In genomic region chr7:28571405-28571804, GRCh38 we compare ENCODE assay signal across 20 cellular contexts.
"Had no signal": no experiment of that assay in that cellular context is flagged by ENCODE, and none has a peak within 500 bp of the region (broad histone marks: within the 10 kb centered on the region; RNA-seq: fewer than 3 reads in every experiment).

No MANE protein-coding gene starts in this region.

- H3K4me3 ChIP-seq: body of pancreas, colonic mucosa, esophagus muscularis mucosa, mucosa of descending colon, thoracic aorta, upper lobe of right lung had no signal

- H3K4me1 Mint-ChIP-seq: activated CD4-positive, alpha-beta T cell treated with anti-CD3 and anti-CD28 coated beads, Interleukin-2, amount 10 ng/mL, durations not matched to agents 7 days and 5 days; naive thymus-derived CD4-positive, alpha-beta T cell; stimulated activated effector memory CD8-positive, alpha-beta T cell treated with anti-CD3 and anti-CD28 coated beads, Interleukin-12 subunit alpha, Interleukin-12 subunit beta, amount 100 ng/mL, for 72 hours had no signal

- H3K36me3 Mint-ChIP-seq: activated naive CD8-positive, alpha-beta T cell; naive thymus-derived CD4-positive, alpha-beta T cell; stimulated activated effector memory CD8-positive, alpha-beta T cell treated with anti-CD3 and anti-CD28 coated beads, Interleukin-12 subunit alpha, Interleukin-12 subunit beta, amount 100 ng/mL, for 72 hours had no signal

- H3K4me3 Mint-ChIP-seq: activated CD4-positive, alpha-beta T cell treated with anti-CD3 and anti-CD28 coated beads, Interleukin-2, amount 10 ng/mL, durations not matched to agents 7 days and 5 days; activated naive CD8-positive, alpha-beta T cell; naive thymus-derived CD4-positive, alpha-beta T cell; stimulated activated effector memory CD8-positive, alpha-beta T cell treated with anti-CD3 and anti-CD28 coated beads, Interleukin-12 subunit alpha, Interleukin-12 subunit beta, amount 100 ng/mL, for 72 hours had no signal

- H3K4me1 ChIP-seq: colonic mucosa had no signal

- H2AFZ ChIP-seq: parathyroid adenoma had no signal

- H3K9me3 Mint-ChIP-seq: activated CD4-positive, alpha-beta T cell treated with anti-CD3 and anti-CD28 coated beads, Interleukin-2, amount 10 ng/mL, durations not matched to agents 7 days and 5 days had no signal

- H3K27me3 ChIP-seq: esophagus muscularis mucosa, upper lobe of right lung had no signal

- H3K79me2 ChIP-seq: parathyroid adenoma had no signal

- FAIRE-seq: islet of Langerhans had no signal

- H3K9ac ChIP-seq: parathyroid adenoma had no signal

- H3K9me3 ChIP-seq: body of pancreas, colonic mucosa, esophagus muscularis mucosa, mucosa of descending colon, neutrophil, thoracic aorta, upper lobe of right lung had no signal

- H3K27ac ChIP-seq: colonic mucosa, esophagus muscularis mucosa, neutrophil, parathyroid adenoma, thoracic aorta, upper lobe of right lung had no signal

- DNase-seq: activated CD4-positive, alpha-beta T cell treated with anti-CD3 and anti-CD28 coated beads, Interleukin-2, amount 10 ng/mL, durations not matched to agents 7 days and 5 days; activated CD4-positive, CD25-positive, alpha-beta regulatory T cell; activated gamma-delta T cell treated with Interleukin-2 at 50 U/mL for 16 hours; amniotic stem cell; body of pancreas; central memory CD4-positive, alpha-beta T cell; colonic mucosa; left colon; mucosa of descending colon; naive thymus-derived CD4-positive, alpha-beta T cell; stimulated activated CD4-positive, alpha-beta T cell treated with anti-CD3 and anti-CD28 coated beads, Interleukin-12 subunit alpha, Interleukin-12 subunit beta, amount 100 ng/mL, for 4 hours; stimulated activated CD4-positive, alpha-beta T cell treated with anti-CD3 and anti-CD28 coated beads, Interleukin-2, amount 100 ng/mL, for 24 hours; upper lobe of right lung had no signal

- H3K27ac Mint-ChIP-seq: activated CD4-positive, alpha-beta T cell treated with anti-CD3 and anti-CD28 coated beads, Interleukin-2, amount 10 ng/mL, durations not matched to agents 7 days and 5 days; activated naive CD8-positive, alpha-beta T cell; naive thymus-derived CD4-positive, alpha-beta T cell; stimulated activated effector memory CD8-positive, alpha-beta T cell treated with anti-CD3 and anti-CD28 coated beads, Interleukin-12 subunit alpha, Interleukin-12 subunit beta, amount 100 ng/mL, for 72 hours had no signal

- H3K36me3 ChIP-seq: colonic mucosa, esophagus muscularis mucosa, neutrophil, thoracic aorta, upper lobe of right lung had no signal

- ATAC-seq: body of pancreas; left colon; mucosa of descending colon; naive thymus-derived CD4-positive, alpha-beta T cell; stimulated activated effector memory CD8-positive, alpha-beta T cell treated with anti-CD3 and anti-CD28 coated beads, Interleukin-12 subunit alpha, Interleukin-12 subunit beta, amount 100 ng/mL, for 72 hours; upper lobe of right lung had no signal
